In the genomic region with DNA sequence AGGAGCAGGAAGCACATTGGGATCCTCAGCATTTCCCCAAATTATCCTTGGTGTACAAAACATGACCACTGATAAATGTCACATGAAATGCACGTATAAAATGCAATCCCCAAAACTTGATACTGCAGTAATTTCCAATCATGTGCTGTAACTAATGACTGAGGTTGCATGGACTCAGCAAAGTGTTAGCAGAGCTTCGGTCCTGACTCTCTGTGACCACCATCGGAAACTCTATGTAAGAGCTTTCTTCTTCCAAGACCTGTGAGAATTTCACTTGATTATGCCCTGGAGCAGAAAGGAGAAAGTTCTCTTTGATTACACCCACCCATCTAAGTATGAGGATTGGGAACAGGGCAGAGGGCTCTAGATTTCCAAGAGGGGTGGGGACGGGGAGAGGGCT, we compare ENCODE assay signal across 12 cellular contexts. TPM values are rescaled to one million over a fixed set of nuclear protein-coding genes. Genes with fewer than 3 reads are reported as not detected.
DNase-seq lines count a peak whose midpoint lies in the region; ATAC-seq and TF ChIP-seq lines count a peak whose summit lies in the region.
"Had no signal": no experiment of that assay in that cellular context is flagged by ENCODE, and none has a peak within 500 bp of the region (broad histone marks: within the 10 kb centered on the region; RNA-seq: fewer than 3 reads in every experiment).

No MANE protein-coding gene starts in this region.

- H3K9me3 ChIP-seq in DND-41 (ENCODE audit: insufficient read depth, low read length, severe bottlenecking) (no peaks in the 10 kb centered on the region), Karpas-422 (ENCODE audit: low read length) (no peaks in the 10 kb centered on the region), colonic mucosa (no peaks in the 10 kb centered on the region), skeletal muscle tissue (ENCODE audit: control insufficient read depth in 3 of 3, low read length in 3 of 3) (no peaks in the 10 kb centered on the region)

- in situ Hi-C loops in GM13976 (cut with MboI; ENCODE audit: low sequenced_read_pairs, unreplicated experiment) = loop anchor here (10.0 kb wide), 2 partner anchors 271 to 351 kb away; partner anchors contain the start of genes CEPT1, CHI3L2 and DRAM2

- H3K79me2 ChIP-seq in DND-41 (ENCODE audit: insufficient read depth, low read length) (peaks cover 63% of the 10 kb centered on the region), Karpas-422 (ENCODE audit: low read length) (peaks cover 21% of the 10 kb centered on the region)

- peak; percentile 13 for DNase-seq in DND-41
- no peak for DNase-seq in Karpas-422
- DNase-seq in colonic mucosa = no peak
- DNase-seq in occipital lobe (lab: John Stamatoyannopoulos, UW) = no peak
- no peak for DNase-seq in GM13976 (ENCODE audit: low spot score)
- DNase-seq in SHP77 treated with DMSO at 0.1 percent for 48 hours (lab: John Stamatoyannopoulos, UW) = no peak
- DNase-seq in NCI-H526 treated with DMSO at 0.1 percent for 48 hours (lab: John Stamatoyannopoulos, UW) = no peak
- DNase-seq: HFFc6; NCI-H2107; stimulated activated CD4-positive, alpha-beta T cell treated with anti-CD3 and anti-CD28 coated beads, Interleukin-4, amount 100 ng/mL, for 1 hour had no signal

- H4K20me1 ChIP-seq in DND-41 (ENCODE audit: insufficient read depth, low read length) = no peaks in the 10 kb centered on the region
- peaks cover 7% of the 10 kb centered on the region for H4K20me1 ChIP-seq in Karpas-422 (ENCODE audit: insufficient read depth, low read depth, low read length)

- H3K27ac ChIP-seq in DND-41 (ENCODE audit: low read length) (peak overlapping the region; percentile 95), Karpas-422 (ENCODE audit: low read length) (peak overlapping the region; percentile 97), colonic mucosa (peak overlapping the region; percentile 69), skeletal muscle tissue (ENCODE audit: low read depth, low read length) (peak overlapping the region; percentile 36)

- H3K4me2 ChIP-seq in DND-41 (ENCODE audit: insufficient read depth, low read length) = peak overlapping the region; percentile 80
- H3K4me2 ChIP-seq in Karpas-422 (ENCODE audit: low read depth, low read length, poor library complexity, severe bottlenecking) = peak overlapping the region; percentile 81

- peak overlapping the region; percentile 90 to 93 for H3K4me3 ChIP-seq in DND-41 (ENCODE audit: low read depth in 1 of 2, low read length in 2 of 2)
- H3K4me3 ChIP-seq in Karpas-422 (ENCODE audit: low read length) = peak overlapping the region; percentile 69
- H3K4me3 ChIP-seq in colonic mucosa = peak overlapping the region; percentile 32
- H3K4me3 ChIP-seq in skeletal muscle tissue (ENCODE audit: low read length in 3 of 3) = peak overlapping the region in 1 of 3 donors; percentile 17

- TF ChIP-seq CTCF in DND-41 (IDR thresholded peaks at IDR 0.05; ENCODE audit: borderline replicate concordance, extremely low read depth, low read length, poor library complexity, severe bottlenecking) (no peak), colonic mucosa (IDR thresholded peaks at IDR 0.05) (no peak), GM13976 (IDR thresholded peaks at IDR 0.05; ENCODE audit: borderline replicate concordance, control extremely low read depth, extremely low read depth, insufficient read depth, missing control alignments) (no peak)

- H3K4me1 ChIP-seq in DND-41 (ENCODE audit: insufficient read depth, low read length) = peaks cover 65% of the 10 kb centered on the region
- H3K4me1 ChIP-seq in Karpas-422 (ENCODE audit: low read length) = peaks cover 79% of the 10 kb centered on the region
- no peaks in the 10 kb centered on the region for H3K4me1 ChIP-seq in colonic mucosa
- no peaks in the 10 kb centered on the region for H3K4me1 ChIP-seq in skeletal muscle tissue (ENCODE audit: control insufficient read depth in 3 of 3, insufficient read depth in 3 of 3, low read length in 3 of 3)

- H3K27me3 ChIP-seq in DND-41 (ENCODE audit: insufficient read depth, low read length, poor library complexity) = no peaks in the 10 kb centered on the region
- no peaks in the 10 kb centered on the region for H3K27me3 ChIP-seq in Karpas-422 (ENCODE audit: low read length)
- no peaks in the 10 kb centered on the region for H3K27me3 ChIP-seq in colonic mucosa
- H3K27me3 ChIP-seq in skeletal muscle tissue (ENCODE audit: control insufficient read depth in 3 of 3, insufficient read depth in 3 of 3, low read length in 3 of 3) = no peaks in the 10 kb centered on the region

- H2AFZ ChIP-seq in DND-41 (ENCODE audit: low read depth, low read length) = peak overlapping the region; percentile 98
- no peak overlapping the region for H2AFZ ChIP-seq in Karpas-422 (ENCODE audit: low read length)

- peaks cover 6% of the 10 kb centered on the region for H3K36me3 ChIP-seq in DND-41 (ENCODE audit: insufficient read depth, low read length)
- 0 out of 2 replicates have a peak, but pooled peaks cover 5% of the 10 kb centered on the region for H3K36me3 ChIP-seq in Karpas-422 (ENCODE audit: insufficient read depth, low read length)
- H3K36me3 ChIP-seq in colonic mucosa = no peaks in the 10 kb centered on the region
- no peaks in the 10 kb centered on the region for H3K36me3 ChIP-seq in skeletal muscle tissue (ENCODE audit: control insufficient read depth in 3 of 3, insufficient read depth in 3 of 3, low read length in 3 of 3)

- intact Hi-C loops in colonic mucosa (cut with DNase I) = no loop called here

- no peak for ATAC-seq in DND-41 (ENCODE audit: insufficient read depth, low read depth)

- H3K9me2 ChIP-seq in Karpas-422 (replicated peaks; ENCODE audit: insufficient read depth, low read length) = no peaks in the 10 kb centered on the region

- H3K9ac ChIP-seq in DND-41 (ENCODE audit: low read depth, low read length) = peak overlapping the region; percentile 80
- H3K9ac ChIP-seq in Karpas-422 (ENCODE audit: low read length) = peak overlapping the region; percentile 70
- H3K9ac ChIP-seq in colonic mucosa (ENCODE audit: low read depth in 2 of 2, low read length in 2 of 2) = peak overlapping the region in 1 of 2 donors; percentile 55
- H3K9ac ChIP-seq in skeletal muscle tissue (ENCODE audit: low read depth in 1 of 3, low read length in 3 of 3) = no peak overlapping the region

RNA-seq across cellular contexts. Expression of gene CD53, which starts 0.9 kb away (rescaled TPM):
- 101 and 154 TPM in 2 replicates for total RNA-seq in Karpas-422 (2014; rRNA removed; shearing (Covaris generic); ENCODE audit: low replicate concordance)
- 10 to 100 TPM in 1 of 2 donors, 1 to 10 TPM in 1; 7.4 to 15.8 TPM for total RNA-seq in colonic mucosa
- total RNA-seq in skeletal muscle tissue = 19.8 TPM
- 13.1 TPM for total RNA-seq in occipital lobe
- total RNA-seq: glomerular endothelial cell, HFFc6 had no signal

Comparison
In these comparisons a context has a peak if more than half of its experiments do, and no peak if none do; other contexts are left out.
1. H3K27ac ChIP-seq: peak in every context shown above with its lines; median percentile 97 in Karpas-422; 95 in DND-41; 69 in colonic mucosa; 36 in skeletal muscle tissue.
2. H3K9ac ChIP-seq: peak in DND-41 (single experiment) and Karpas-422 (single experiment); none in skeletal muscle tissue (0 of 3).